Comparison of ENCODE assay signal across 10 cellular contexts in genomic region chr14:22428681-22429315, GRCh38.
DNase-seq lines count a peak whose midpoint lies in the region; ATAC-seq, FAIRE-seq and TF ChIP-seq lines count a peak whose summit lies in the region.
"Had no signal": no experiment of that assay in that cellular context is flagged by ENCODE, and none has a peak within 500 bp of the region (broad histone marks: within the 10 kb centered on the region; RNA-seq: fewer than 3 reads in every experiment).

No MANE protein-coding gene starts in this region.

- POLR2A ChIA-PET in HepG2 (lab: Yijun Ruan, JAX), result no interaction called here

- H2AFZ ChIP-seq in HepG2 (ENCODE audit: low read length), result no peak overlapping the region

- CTCF ChIA-PET in HepG2 (lab: Yijun Ruan, JAX; ENCODE audit: low intra/inter-chr PET ratio, low total read pairs), result no interaction called here

- TF ChIP-seq CTCF in HepG2 (CRISPR knock-in tag; IDR thresholded peaks at IDR 0.05) (no peak), right lobe of liver (IDR thresholded peaks at IDR 0.05) (no peak)

- H3K36me3 ChIP-seq in HepG2 (replicated peaks in 1 of 2; ENCODE audit: control insufficient read depth in 1 of 2, insufficient read depth in 2 of 2, low read length in 2 of 2) (no peaks in the 10 kb centered on the region), right lobe of liver (no peaks in the 10 kb centered on the region)

- no peak for FAIRE-seq in HepG2 (lab: Jason Lieb, UNC)

- TF ChIP-seq EP300 in HepG2 (IDR thresholded peaks at IDR 0.05; ENCODE audit: low read depth in 2 of 2, low read length in 2 of 2) (no peak), HepG2 (CRISPR knock-in tag; IDR thresholded peaks at IDR 0.05; ENCODE audit: borderline replicate concordance) (no peak)

- in situ Hi-C loops in HepG2 (cut with HindIII; ENCODE audit: extremely low pct_ligation_motif_present, low pct_unique_long_range_greater_than_20kb), result no loop called here

- intact Hi-C loops in HepG2 (cut with micrococcal nuclease; ENCODE audit: unreplicated experiment), result loop anchor here (5.0 kb wide), 1 partner anchor 106 kb away; no protein-coding TSS in a partner anchor
- intact Hi-C loops in right lobe of liver (cut with DNase I), result no loop called here
- intact Hi-C loops in posterior vena cava (cut with DNase I), result no loop called here

- no peak for TF ChIP-seq RAD21 in HepG2 (CRISPR knock-in tag; IDR thresholded peaks at IDR 0.05)

- no peak overlapping the region for H3K4me2 ChIP-seq in HepG2 (ENCODE audit: low read depth, low read length)

- TF ChIP-seq POLR2A in HepG2 (IDR thresholded peaks at IDR 0.05; ENCODE audit: insufficient read depth in 1 of 2, low read depth in 2 of 2, low read length in 2 of 2), result no peak
- TF ChIP-seq POLR2A in right lobe of liver (IDR thresholded peaks at IDR 0.05), result no peak

- H3K9me3 ChIP-seq in HepG2 (ENCODE audit: low read length) (no peaks in the 10 kb centered on the region), right lobe of liver (no peaks in the 10 kb centered on the region)

- H3K27ac ChIP-seq in HepG2 (ENCODE audit: extremely low read length, insufficient read depth, low read length) (no peak overlapping the region), right lobe of liver (no peak overlapping the region)

- H3K9ac ChIP-seq in HepG2 (ENCODE audit: insufficient read depth, low read depth, low read length), result no peak overlapping the region

- WGBS in HepG2 (ENCODE audit: low lambda C conversion rate), result 51% methylated on average over 7 of the region's 7 CpGs
- WGBS in right lobe of liver (ENCODE audit: insufficient coverage, low coverage, low lambda C conversion rate, missing lambda C conversion rate), result 59% methylated on average over 6 of the region's 7 CpGs

- no peaks in the 10 kb centered on the region for H3K79me2 ChIP-seq in HepG2 (ENCODE audit: insufficient read depth, low read length)

- BruUV-seq in HepG2 (replicated peaks; lab: Mats Ljungman, UMichigan), result no TSS peak

- H3K4me1 ChIP-seq in HepG2 (ENCODE audit: insufficient read depth, low read length) (peaks cover 23% of the 10 kb centered on the region), right lobe of liver (peaks cover 0 to 11% (median 0%) of the 10 kb centered on the region in 4 donors)

- no peak for DNase-seq in HepG2 (ENCODE audit: low spot score)
- no peak for DNase-seq in right lobe of liver
- peak; percentile 85 for DNase-seq in amniotic epithelial cell (ENCODE audit: low read depth)
- peak; percentile 43 to 77 for DNase-seq in lung microvascular endothelial cell (ENCODE audit: low read depth in 2 of 2)
- no peak for DNase-seq in NCI-H146 (lab: John Stamatoyannopoulos, UW)
- no peak for DNase-seq in NCI-H1048 (lab: John Stamatoyannopoulos, UW)
- DNase-seq in posterior vena cava (ENCODE audit: low spot score), result no peak
- DNase-seq: activated CD4-positive, alpha-beta T cell treated with anti-CD3 and anti-CD28 coated beads for 36 hours; NCI-H82 had no signal

- no peak overlapping the region for H3K4me3 ChIP-seq in HepG2 (replicated peaks in 1 of 3; ENCODE audit: insufficient read depth in 1 of 3, low read depth in 2 of 3, low read length in 3 of 3)
- no peak overlapping the region for H3K4me3 ChIP-seq in right lobe of liver

- H4K20me1 ChIP-seq in HepG2 (ENCODE audit: insufficient read depth, low read length), result no peaks in the 10 kb centered on the region

- ATAC-seq in HepG2 (no peak), right lobe of liver (no peak), GM19455 (IDR thresholded peaks at IDR 0.05; ENCODE audit: unreplicated experiment) (no peak)
- ATAC-seq: activated CD4-positive, alpha-beta T cell treated with anti-CD3 and anti-CD28 coated beads for 36 hours had no signal

- H3K27me3 ChIP-seq in HepG2 (ENCODE audit: control insufficient read depth in 1 of 2, insufficient read depth in 2 of 2, low read length in 2 of 2) (peaks cover 0 to 2% of the 10 kb centered on the region in 2 experiments; a peak in 1 of 5 replicates), right lobe of liver (no peaks in the 10 kb centered on the region)

TF ChIP-seq in HepG2, 621 proteins besides CTCF, POLR2A, EP300 and RAD21 (continues in another document):
- TF ChIP-seq SIN3B (IDR thresholded peaks at IDR 0.05; ENCODE audit: low read length) (no peak), ZNF326 (CRISPR knock-in tag; IDR thresholded peaks at IDR 0.05; ENCODE audit: borderline replicate concordance) (no peak), LCORL (IDR thresholded peaks at IDR 0.05) (0 out of 2 replicates have a peak, but pooled peaks have one; percentile 24), LCORL (CRISPR knock-in tag; IDR thresholded peaks at IDR 0.05) (no peak), TBX3 (IDR thresholded peaks at IDR 0.05; ENCODE audit: borderline replicate concordance) (no peak), ISX (CRISPR knock-in tag; conservative IDR thresholded peaks at IDR 0.05) (no peak), ATF7 (IDR thresholded peaks at IDR 0.05) (no peak), ATF7 (CRISPR knock-in tag; IDR thresholded peaks at IDR 0.05) (no peak), ZNF646 (CRISPR knock-in tag; IDR thresholded peaks at IDR 0.05) (no peak), PBX3 (CRISPR knock-in tag; IDR thresholded peaks at IDR 0.05; ENCODE audit: borderline replicate concordance) (no peak), TEAD2 (CRISPR knock-in tag; IDR thresholded peaks at IDR 0.05) (no peak), BHLHE40 (IDR thresholded peaks at IDR 0.05; ENCODE audit: low read length) (peak; percentile 22; the same call in 1 of the 2 replicates), ZNF256 (CRISPR knock-in tag; conservative IDR thresholded peaks at IDR 0.05) (no peak), RAD51 (IDR thresholded peaks at IDR 0.05; ENCODE audit: borderline replicate concordance) (peak; percentile 96), MEIS2 (CRISPR knock-in tag; IDR thresholded peaks at IDR 0.05) (no peak), CSRNP2 (CRISPR knock-in tag; conservative IDR thresholded peaks at IDR 0.05; ENCODE audit: low read depth) (no peak), SALL2 (CRISPR knock-in tag; IDR thresholded peaks at IDR 0.05) (no peak)

Comparison
In these comparisons a context has a peak if more than half of its experiments do, and no peak if none do; other contexts are left out.
1. DNase-seq: peak in amniotic epithelial cell (single experiment) and lung microvascular endothelial cell (2 of 2); none in HepG2 (single experiment), right lobe of liver (0 of 3), NCI-H146 (single experiment), NCI-H1048 (single experiment) and posterior vena cava (single experiment).